Comparison of ENCODE assay signal across 20 cellular contexts in genomic region chr3:15756505-15756904, GRCh38.
"Had no signal": no experiment of that assay in that cellular context is flagged by ENCODE, and none has a peak within 500 bp of the region (broad histone marks: within the 10 kb centered on the region; RNA-seq: fewer than 3 reads in every experiment).

No MANE protein-coding gene starts in this region.

- H3K9me3 ChIP-seq: left ventricle myocardium inferior, prostate gland had no signal

- H3K27ac ChIP-seq: cardiac muscle cell, left ventricle myocardium inferior had no signal

- H3K27me3 ChIP-seq: cardiac muscle cell had no signal

- ATAC-seq: activated CD8-positive, alpha-beta T cell treated with anti-CD3 and anti-CD28 coated beads, Interleukin-2, amount 10 ng/mL, durations not matched to agents 7 days and 5 days; activated naive CD4-positive, alpha-beta T cell treated with anti-CD3 and anti-CD28 coated beads, Interleukin-2, amount 50 U/mL, for 72 hours; activated T-cell treated with anti-CD3 and anti-CD28 coated beads, Interleukin-2, amount 50 U/mL, for 72 hours; natural killer cell treated with Interleukin-12 subunit alpha and Interleukin-12 subunit beta and Interleukin-15 and Interleukin-18, amount 100 ng/mL, for 72 hours; right cardiac atrium had no signal

- H3K4me3 ChIP-seq: cardiac muscle cell, left ventricle myocardium inferior, prostate gland, skin epidermis had no signal

- DNase-seq: activated CD4-positive, alpha-beta T cell treated with anti-CD3 and anti-CD28 coated beads, Interleukin-2, amount 10 ng/mL, durations not matched to agents 24 days and 14 days; activated CD4-positive, CD25-positive, alpha-beta regulatory T cell; activated CD8-positive, alpha-beta memory T cell treated with anti-CD3 and anti-CD28 coated beads, Interleukin-2, amount 50 U/mL, for 4 hours; activated CD8-positive, alpha-beta T cell treated with anti-CD3 and anti-CD28 coated beads, Interleukin-2, amount 10 ng/mL, durations not matched to agents 7 days and 5 days; activated gamma-delta T cell; activated T-cell treated with anti-CD3 and anti-CD28 coated beads, Interleukin-2, amount 50 U/mL, for 72 hours; foreskin fibroblast; head of caudate nucleus; kidney; left ventricle myocardium inferior; occipital lobe; right cardiac atrium; T-helper 2 cell had no signal

- H3K4me1 ChIP-seq: prostate gland had no signal

- FAIRE-seq: colon, kidney, TTC549 had no signal

- H3K36me3 ChIP-seq: cardiac muscle cell, left ventricle myocardium inferior, prostate gland had no signal
